ENCODE assay signal across 1 cellular context in the genomic region with DNA sequence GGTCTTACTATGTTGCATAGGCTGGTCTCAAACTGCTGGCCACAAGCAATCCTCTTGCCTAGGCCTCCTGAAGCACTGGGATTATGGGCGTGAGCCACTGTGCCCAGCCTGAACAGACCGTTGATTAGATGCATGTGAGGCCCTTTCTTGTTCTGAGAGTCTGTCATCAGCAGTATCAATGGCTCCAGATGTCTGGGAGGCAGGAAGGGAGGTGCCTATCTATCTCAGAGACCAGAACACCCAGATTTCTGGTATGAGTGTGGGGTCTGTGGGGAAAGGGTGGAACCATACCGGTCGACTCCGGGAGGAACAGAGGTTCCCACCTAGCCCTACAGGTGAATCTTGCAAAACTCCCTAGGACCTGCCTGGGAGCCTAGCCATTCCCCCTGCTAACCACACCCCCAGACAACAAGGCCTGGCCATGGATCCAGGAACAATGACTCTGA.
TF ChIP-seq lines count a peak whose summit lies in the region.

No MANE protein-coding gene starts in this region.

TF ChIP-seq in K562, 482 proteins besides CTCF, POLR2A, EP300 and RAD21 (continued from another document and continues in another):
- TF ChIP-seq, protein P1, sequence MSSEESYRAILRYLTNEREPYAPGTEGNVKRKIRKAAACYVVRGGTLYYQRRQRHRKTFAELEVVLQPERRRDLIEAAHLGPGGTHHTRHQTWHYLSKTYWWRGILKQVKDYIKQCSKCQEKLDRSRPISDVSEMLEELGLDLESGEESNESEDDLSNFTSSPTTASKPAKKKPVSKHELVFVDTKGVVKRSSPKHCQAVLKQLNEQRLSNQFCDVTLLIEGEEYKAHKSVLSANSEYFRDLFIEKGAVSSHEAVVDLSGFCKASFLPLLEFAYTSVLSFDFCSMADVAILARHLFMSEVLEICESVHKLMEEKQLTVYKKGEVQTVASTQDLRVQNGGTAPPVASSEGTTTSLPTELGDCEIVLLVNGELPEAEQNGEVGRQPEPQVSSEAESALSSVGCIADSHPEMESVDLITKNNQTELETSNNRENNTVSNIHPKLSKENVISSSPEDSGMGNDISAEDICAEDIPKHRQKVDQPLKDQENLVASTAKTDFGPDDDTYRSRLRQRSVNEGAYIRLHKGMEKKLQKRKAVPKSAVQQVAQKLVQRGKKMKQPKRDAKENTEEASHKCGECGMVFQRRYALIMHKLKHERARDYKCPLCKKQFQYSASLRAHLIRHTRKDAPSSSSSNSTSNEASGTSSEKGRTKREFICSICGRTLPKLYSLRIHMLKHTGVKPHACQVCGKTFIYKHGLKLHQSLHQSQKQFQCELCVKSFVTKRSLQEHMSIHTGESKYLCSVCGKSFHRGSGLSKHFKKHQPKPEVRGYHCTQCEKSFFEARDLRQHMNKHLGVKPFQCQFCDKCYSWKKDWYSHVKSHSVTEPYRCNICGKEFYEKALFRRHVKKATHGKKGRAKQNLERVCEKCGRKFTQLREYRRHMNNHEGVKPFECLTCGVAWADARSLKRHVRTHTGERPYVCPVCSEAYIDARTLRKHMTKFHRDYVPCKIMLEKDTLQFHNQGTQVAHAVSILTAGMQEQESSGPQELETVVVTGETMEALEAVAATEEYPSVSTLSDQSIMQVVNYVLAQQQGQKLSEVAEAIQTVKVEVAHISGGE (CRISPR knock-in tag; IDR thresholded peaks at IDR 0.05): peak in 1 of 3 experiments; percentile 63; a peak in 1 of 6 replicates
- TF ChIP-seq ZNF263 (CRISPR knock-in tag; IDR thresholded peaks at IDR 0.05; ENCODE audit: borderline replicate concordance) (no peak), ARHGAP35 (IDR thresholded peaks at IDR 0.05; ENCODE audit: partially characterized antibody) (no peak), SMAD3 (CRISPR knock-in tag; conservative IDR thresholded peaks at IDR 0.05) (0 out of 2 replicates have a peak, but pooled peaks have one; percentile 6), PCBP2 (IDR thresholded peaks at IDR 0.05; ENCODE audit: low read depth, low read length, poor library complexity, severe bottlenecking) (no peak), GATAD2A (IDR thresholded peaks at IDR 0.05) (no peak), ZNF766 (CRISPR knock-in tag; conservative IDR thresholded peaks at IDR 0.05) (peak; percentile 63; the same call in 1 of the 2 replicates), HSF4 (CRISPR knock-in tag; IDR thresholded peaks at IDR 0.05; ENCODE audit: borderline replicate concordance) (no peak), PCBP1 (IDR thresholded peaks at IDR 0.05; ENCODE audit: low read depth, low read length, poor library complexity, severe bottlenecking) (no peak), HDAC6 (IDR thresholded peaks at IDR 0.05; ENCODE audit: low read depth, low read length) (no peak), HEY1 (CRISPR knock-in tag; IDR thresholded peaks at IDR 0.05; ENCODE audit: borderline replicate concordance) (no peak), MYNN (IDR thresholded peaks at IDR 0.05) (peak; percentile 76; the same call in 1 of the 2 replicates), MYNN (CRISPR knock-in tag; IDR thresholded peaks at IDR 0.05) (no peak), ZFX (CRISPR knock-in tag; IDR thresholded peaks at IDR 0.05) (no peak), FUS (optimal IDR thresholded peaks at IDR 0.05; ENCODE audit: low read depth, low read length) (no peak), CHCHD3 (CRISPR knock-in tag; IDR thresholded peaks at IDR 0.05) (no peak), TSC22D4 (tag; IDR thresholded peaks at IDR 0.05) (no peak), MCM7 (IDR thresholded peaks at IDR 0.05) (no peak), EWSR1 (IDR thresholded peaks at IDR 0.05; ENCODE audit: borderline replicate concordance, low read depth, partially characterized antibody) (no peak), SMC3 (conservative IDR thresholded peaks at IDR 0.05; ENCODE audit: insufficient read depth, low read depth, low read length) (no peak), STAG1 (CRISPR knock-in tag; IDR thresholded peaks at IDR 0.05; ENCODE audit: borderline replicate concordance) (no peak), ZNF316 (IDR thresholded peaks at IDR 0.05) (no peak), HMG20B (CRISPR knock-in tag; IDR thresholded peaks at IDR 0.05) (no peak), RFX5 (IDR thresholded peaks at IDR 0.05; ENCODE audit: low read depth, low read length) (no peak), NCOA6 (IDR thresholded peaks at IDR 0.05) (no peak)
- TF ChIP-seq, protein P2, sequence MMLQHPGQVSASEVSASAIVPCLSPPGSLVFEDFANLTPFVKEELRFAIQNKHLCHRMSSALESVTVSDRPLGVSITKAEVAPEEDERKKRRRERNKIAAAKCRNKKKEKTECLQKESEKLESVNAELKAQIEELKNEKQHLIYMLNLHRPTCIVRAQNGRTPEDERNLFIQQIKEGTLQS (IDR thresholded peaks at IDR 0.05): peak; percentile 40; the same call in 1 of the 2 replicates
- TF ChIP-seq, protein P2 (CRISPR knock-in tag; conservative IDR thresholded peaks at IDR 0.05): no peak
- TF ChIP-seq, protein P3, sequence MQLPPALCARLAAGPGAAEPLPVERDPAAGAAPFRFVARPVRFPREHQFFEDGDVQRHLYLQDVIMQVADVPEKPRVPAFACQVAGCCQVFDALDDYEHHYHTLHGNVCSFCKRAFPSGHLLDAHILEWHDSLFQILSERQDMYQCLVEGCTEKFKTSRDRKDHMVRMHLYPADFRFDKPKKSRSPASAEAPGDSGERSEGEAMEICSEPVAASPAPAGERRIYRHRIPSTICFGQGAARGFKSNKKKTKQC (CRISPR knock-in tag; IDR thresholded peaks at IDR 0.05): 0 out of 2 replicates have a peak, but pooled peaks have one; percentile 26
- TF ChIP-seq, protein P4, sequence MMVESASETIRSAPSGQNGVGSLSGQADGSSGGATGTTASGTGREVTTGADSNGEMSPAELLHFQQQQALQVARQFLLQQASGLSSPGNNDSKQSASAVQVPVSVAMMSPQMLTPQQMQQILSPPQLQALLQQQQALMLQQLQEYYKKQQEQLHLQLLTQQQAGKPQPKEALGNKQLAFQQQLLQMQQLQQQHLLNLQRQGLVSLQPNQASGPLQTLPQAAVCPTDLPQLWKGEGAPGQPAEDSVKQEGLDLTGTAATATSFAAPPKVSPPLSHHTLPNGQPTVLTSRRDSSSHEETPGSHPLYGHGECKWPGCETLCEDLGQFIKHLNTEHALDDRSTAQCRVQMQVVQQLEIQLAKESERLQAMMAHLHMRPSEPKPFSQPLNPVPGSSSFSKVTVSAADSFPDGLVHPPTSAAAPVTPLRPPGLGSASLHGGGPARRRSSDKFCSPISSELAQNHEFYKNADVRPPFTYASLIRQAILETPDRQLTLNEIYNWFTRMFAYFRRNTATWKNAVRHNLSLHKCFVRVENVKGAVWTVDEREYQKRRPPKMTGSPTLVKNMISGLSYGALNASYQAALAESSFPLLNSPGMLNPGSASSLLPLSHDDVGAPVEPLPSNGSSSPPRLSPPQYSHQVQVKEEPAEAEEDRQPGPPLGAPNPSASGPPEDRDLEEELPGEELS (CRISPR knock-in tag; IDR thresholded peaks at IDR 0.05; ENCODE audit: borderline replicate concordance): no peak
- TF ChIP-seq, protein P5, sequence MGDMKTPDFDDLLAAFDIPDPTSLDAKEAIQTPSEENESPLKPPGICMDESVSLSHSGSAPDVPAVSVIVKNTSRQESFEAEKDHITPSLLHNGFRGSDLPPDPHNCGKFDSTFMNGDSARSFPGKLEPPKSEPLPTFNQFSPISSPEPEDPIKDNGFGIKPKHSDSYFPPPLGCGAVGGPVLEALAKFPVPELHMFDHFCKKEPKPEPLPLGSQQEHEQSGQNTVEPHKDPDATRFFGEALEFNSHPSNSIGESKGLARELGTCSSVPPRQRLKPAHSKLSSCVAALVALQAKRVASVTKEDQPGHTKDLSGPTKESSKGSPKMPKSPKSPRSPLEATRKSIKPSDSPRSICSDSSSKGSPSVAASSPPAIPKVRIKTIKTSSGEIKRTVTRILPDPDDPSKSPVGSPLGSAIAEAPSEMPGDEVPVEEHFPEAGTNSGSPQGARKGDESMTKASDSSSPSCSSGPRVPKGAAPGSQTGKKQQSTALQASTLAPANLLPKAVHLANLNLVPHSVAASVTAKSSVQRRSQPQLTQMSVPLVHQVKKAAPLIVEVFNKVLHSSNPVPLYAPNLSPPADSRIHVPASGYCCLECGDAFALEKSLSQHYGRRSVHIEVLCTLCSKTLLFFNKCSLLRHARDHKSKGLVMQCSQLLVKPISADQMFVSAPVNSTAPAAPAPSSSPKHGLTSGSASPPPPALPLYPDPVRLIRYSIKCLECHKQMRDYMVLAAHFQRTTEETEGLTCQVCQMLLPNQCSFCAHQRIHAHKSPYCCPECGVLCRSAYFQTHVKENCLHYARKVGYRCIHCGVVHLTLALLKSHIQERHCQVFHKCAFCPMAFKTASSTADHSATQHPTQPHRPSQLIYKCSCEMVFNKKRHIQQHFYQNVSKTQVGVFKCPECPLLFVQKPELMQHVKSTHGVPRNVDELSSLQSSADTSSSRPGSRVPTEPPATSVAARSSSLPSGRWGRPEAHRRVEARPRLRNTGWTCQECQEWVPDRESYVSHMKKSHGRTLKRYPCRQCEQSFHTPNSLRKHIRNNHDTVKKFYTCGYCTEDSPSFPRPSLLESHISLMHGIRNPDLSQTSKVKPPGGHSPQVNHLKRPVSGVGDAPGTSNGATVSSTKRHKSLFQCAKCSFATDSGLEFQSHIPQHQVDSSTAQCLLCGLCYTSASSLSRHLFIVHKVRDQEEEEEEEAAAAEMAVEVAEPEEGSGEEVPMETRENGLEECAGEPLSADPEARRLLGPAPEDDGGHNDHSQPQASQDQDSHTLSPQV (IDR thresholded peaks at IDR 0.05): peak; percentile 95
- TF ChIP-seq, protein P6, sequence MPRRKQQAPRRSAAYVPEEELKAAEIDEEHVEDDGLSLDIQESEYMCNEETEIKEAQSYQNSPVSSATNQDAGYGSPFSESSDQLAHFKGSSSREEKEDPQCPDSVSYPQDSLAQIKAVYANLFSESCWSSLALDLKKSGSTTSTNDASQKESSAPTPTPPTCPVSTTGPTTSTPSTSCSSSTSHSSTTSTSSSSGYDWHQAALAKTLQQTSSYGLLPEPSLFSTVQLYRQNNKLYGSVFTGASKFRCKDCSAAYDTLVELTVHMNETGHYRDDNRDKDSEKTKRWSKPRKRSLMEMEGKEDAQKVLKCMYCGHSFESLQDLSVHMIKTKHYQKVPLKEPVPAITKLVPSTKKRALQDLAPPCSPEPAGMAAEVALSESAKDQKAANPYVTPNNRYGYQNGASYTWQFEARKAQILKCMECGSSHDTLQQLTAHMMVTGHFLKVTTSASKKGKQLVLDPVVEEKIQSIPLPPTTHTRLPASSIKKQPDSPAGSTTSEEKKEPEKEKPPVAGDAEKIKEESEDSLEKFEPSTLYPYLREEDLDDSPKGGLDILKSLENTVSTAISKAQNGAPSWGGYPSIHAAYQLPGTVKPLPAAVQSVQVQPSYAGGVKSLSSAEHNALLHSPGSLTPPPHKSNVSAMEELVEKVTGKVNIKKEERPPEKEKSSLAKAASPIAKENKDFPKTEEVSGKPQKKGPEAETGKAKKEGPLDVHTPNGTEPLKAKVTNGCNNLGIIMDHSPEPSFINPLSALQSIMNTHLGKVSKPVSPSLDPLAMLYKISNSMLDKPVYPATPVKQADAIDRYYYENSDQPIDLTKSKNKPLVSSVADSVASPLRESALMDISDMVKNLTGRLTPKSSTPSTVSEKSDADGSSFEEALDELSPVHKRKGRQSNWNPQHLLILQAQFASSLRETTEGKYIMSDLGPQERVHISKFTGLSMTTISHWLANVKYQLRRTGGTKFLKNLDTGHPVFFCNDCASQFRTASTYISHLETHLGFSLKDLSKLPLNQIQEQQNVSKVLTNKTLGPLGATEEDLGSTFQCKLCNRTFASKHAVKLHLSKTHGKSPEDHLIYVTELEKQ (CRISPR knock-in tag; IDR thresholded peaks at IDR 0.05): no peak
- TF ChIP-seq, protein P7, sequence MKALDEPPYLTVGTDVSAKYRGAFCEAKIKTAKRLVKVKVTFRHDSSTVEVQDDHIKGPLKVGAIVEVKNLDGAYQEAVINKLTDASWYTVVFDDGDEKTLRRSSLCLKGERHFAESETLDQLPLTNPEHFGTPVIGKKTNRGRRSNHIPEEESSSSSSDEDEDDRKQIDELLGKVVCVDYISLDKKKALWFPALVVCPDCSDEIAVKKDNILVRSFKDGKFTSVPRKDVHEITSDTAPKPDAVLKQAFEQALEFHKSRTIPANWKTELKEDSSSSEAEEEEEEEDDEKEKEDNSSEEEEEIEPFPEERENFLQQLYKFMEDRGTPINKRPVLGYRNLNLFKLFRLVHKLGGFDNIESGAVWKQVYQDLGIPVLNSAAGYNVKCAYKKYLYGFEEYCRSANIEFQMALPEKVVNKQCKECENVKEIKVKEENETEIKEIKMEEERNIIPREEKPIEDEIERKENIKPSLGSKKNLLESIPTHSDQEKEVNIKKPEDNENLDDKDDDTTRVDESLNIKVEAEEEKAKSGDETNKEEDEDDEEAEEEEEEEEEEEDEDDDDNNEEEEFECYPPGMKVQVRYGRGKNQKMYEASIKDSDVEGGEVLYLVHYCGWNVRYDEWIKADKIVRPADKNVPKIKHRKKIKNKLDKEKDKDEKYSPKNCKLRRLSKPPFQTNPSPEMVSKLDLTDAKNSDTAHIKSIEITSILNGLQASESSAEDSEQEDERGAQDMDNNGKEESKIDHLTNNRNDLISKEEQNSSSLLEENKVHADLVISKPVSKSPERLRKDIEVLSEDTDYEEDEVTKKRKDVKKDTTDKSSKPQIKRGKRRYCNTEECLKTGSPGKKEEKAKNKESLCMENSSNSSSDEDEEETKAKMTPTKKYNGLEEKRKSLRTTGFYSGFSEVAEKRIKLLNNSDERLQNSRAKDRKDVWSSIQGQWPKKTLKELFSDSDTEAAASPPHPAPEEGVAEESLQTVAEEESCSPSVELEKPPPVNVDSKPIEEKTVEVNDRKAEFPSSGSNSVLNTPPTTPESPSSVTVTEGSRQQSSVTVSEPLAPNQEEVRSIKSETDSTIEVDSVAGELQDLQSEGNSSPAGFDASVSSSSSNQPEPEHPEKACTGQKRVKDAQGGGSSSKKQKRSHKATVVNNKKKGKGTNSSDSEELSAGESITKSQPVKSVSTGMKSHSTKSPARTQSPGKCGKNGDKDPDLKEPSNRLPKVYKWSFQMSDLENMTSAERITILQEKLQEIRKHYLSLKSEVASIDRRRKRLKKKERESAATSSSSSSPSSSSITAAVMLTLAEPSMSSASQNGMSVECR (CRISPR knock-in tag; IDR thresholded peaks at IDR 0.05): no peak
- TF ChIP-seq, protein P8, sequence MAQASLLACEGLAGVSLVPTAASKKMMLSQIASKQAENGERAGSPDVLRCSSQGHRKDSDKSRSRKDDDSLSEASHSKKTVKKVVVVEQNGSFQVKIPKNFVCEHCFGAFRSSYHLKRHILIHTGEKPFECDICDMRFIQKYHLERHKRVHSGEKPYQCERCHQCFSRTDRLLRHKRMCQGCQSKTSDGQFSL (CRISPR knock-in tag; IDR thresholded peaks at IDR 0.05): no peak
- TF ChIP-seq, protein P8 (tag; IDR thresholded peaks at IDR 0.05): no peak
